Comparison of ENCODE assay signal across 26 cellular contexts in genomic region chr19:13134626-13135025, GRCh38. TPM values are rescaled to one million over a fixed set of nuclear protein-coding genes. Genes with fewer than 3 reads are reported as not detected.
A peak's percentile ranks its signal among the peaks of the same experiment; 100 is the strongest.
DNase-seq lines count a peak whose midpoint lies in the region; ATAC-seq and TF ChIP-seq lines count a peak whose summit lies in the region.
"Had no signal": no experiment of that assay in that cellular context is flagged by ENCODE, and none has a peak within 500 bp of the region (broad histone marks: within the 10 kb centered on the region; RNA-seq: fewer than 3 reads in every experiment).

No MANE protein-coding gene starts in this region.

- CTCF ChIA-PET in activated CD4-positive, alpha-beta T cell treated with anti-CD3 and anti-CD28 coated beads for 36 hours (lab: Charles Lee) = interaction anchor here (0.5 to 1.0 kb wide), 3 partner anchors 20 to 1363 kb away, joined by 4 read pairs; no protein-coding TSS in a partner anchor

- H3K27ac ChIP-seq in lower lobe of right lung (peak overlapping the region; percentile 61), thyroid gland (peak overlapping the region; percentile 66 to 78 (median 68))
- H3K27ac ChIP-seq: neural progenitor cell, prostate gland had no signal

- no peak overlapping the region for H3K4me3 Mint-ChIP-seq in endothelial cell (ENCODE audit: unreplicated experiment)
- H3K4me3 Mint-ChIP-seq in osteocyte (ENCODE audit: unreplicated experiment) = no peak overlapping the region
- no peak overlapping the region for H3K4me3 Mint-ChIP-seq in activated CD4-positive, alpha-beta T cell treated with anti-CD3 and anti-CD28 coated beads for 36 hours
- H3K4me3 Mint-ChIP-seq: brain; effector memory CD8-positive, alpha-beta T cell; neural progenitor cell; T-helper 17 cell had no signal

- H3K4me3 ChIP-seq in lower lobe of right lung = no peak overlapping the region
- H3K4me3 ChIP-seq in thyroid gland (replicated peaks in 1 of 3) = no peak overlapping the region
- H3K4me3 ChIP-seq: neural progenitor cell, prostate gland, smooth muscle cell had no signal

- H3K9me3 Mint-ChIP-seq in endothelial cell (ENCODE audit: unreplicated experiment) (no peaks in the 10 kb centered on the region), osteocyte (ENCODE audit: unreplicated experiment) (no peaks in the 10 kb centered on the region)
- no peaks in the 10 kb centered on the region for H3K9me3 Mint-ChIP-seq in activated CD4-positive, alpha-beta T cell treated with anti-CD3 and anti-CD28 coated beads for 36 hours (ENCODE audit: low read depth)
- H3K9me3 Mint-ChIP-seq: brain; effector memory CD8-positive, alpha-beta T cell; neural progenitor cell had no signal

- POLR2A ChIA-PET in activated CD4-positive, alpha-beta T cell treated with anti-CD3 and anti-CD28 coated beads for 36 hours (lab: Charles Lee) = no interaction called here

- peaks cover 10% of the 10 kb centered on the region for H3K4me1 Mint-ChIP-seq in endothelial cell (ENCODE audit: unreplicated experiment)
- H3K4me1 Mint-ChIP-seq in osteocyte (ENCODE audit: unreplicated experiment) = peaks cover 8% of the 10 kb centered on the region
- H3K4me1 Mint-ChIP-seq in activated CD4-positive, alpha-beta T cell treated with anti-CD3 and anti-CD28 coated beads for 36 hours = peaks cover 34% of the 10 kb centered on the region
- H3K4me1 Mint-ChIP-seq: brain, neural progenitor cell had no signal

- H3K4me1 ChIP-seq in lower lobe of right lung (peaks cover 17% of the 10 kb centered on the region), thyroid gland (peaks cover 8 to 22% of the 10 kb centered on the region in 2 donors)
- H3K4me1 ChIP-seq: neural progenitor cell, prostate gland had no signal

- H3K9me3 ChIP-seq in lower lobe of right lung (no peaks in the 10 kb centered on the region), thyroid gland (no peaks in the 10 kb centered on the region)
- H3K9me3 ChIP-seq: prostate gland, SK-N-SH had no signal

- ATAC-seq in Right ventricle myocardium inferior = peak; percentile 84
- ATAC-seq in lower lobe of right lung = peak; percentile 92 to 94
- no peak for ATAC-seq in activated CD4-positive, alpha-beta T cell treated with anti-CD3 and anti-CD28 coated beads for 36 hours
- ATAC-seq: effector memory CD8-positive, alpha-beta T cell; esophagus mucosa; T-helper 17 cell had no signal

- TF ChIP-seq POLR2A in thyroid gland (IDR thresholded peaks at IDR 0.05) = peak in 1 of 2 donors; percentile 33

- no peak for DNase-seq in Right ventricle myocardium inferior (ENCODE audit: missing footprints)
- no peak for DNase-seq in cardiac septum (ENCODE audit: low spot score)
- no peak for DNase-seq in endothelial cell (ENCODE audit: low spot score)
- peak; percentile 65 for DNase-seq in lower lobe of right lung
- peak; percentile 82 to 87 for DNase-seq in thyroid gland
- no peak for DNase-seq in osteocyte (ENCODE audit: extremely low spot score, unreplicated experiment)
- no peak for DNase-seq in NK-92 (lab: John Stamatoyannopoulos, UW; ENCODE audit: unreplicated experiment)
- no peak for DNase-seq in activated CD4-positive, alpha-beta T cell treated with anti-CD3 and anti-CD28 coated beads for 36 hours
- DNase-seq: ACHN; activated CD4-positive, alpha-beta T cell treated with anti-CD3 and anti-CD28 coated beads for 4 hours; DMS79 treated with DMSO at 0.1 percent for 48 hours; effector memory CD8-positive, alpha-beta T cell; foreskin melanocyte; hippocampal formation; Karpas-422; NCI-H2171; NCI-H526; RPMI8226; SK-N-SH; stimulated activated CD4-positive, alpha-beta T cell treated with anti-CD3 and anti-CD28 coated beads, Interleukin-2, amount 100 ng/mL, for 24 hours; T-helper 17 cell had no signal

- H3K27ac Mint-ChIP-seq in endothelial cell (ENCODE audit: unreplicated experiment) = peak overlapping the region; percentile 57
- H3K27ac Mint-ChIP-seq in osteocyte (ENCODE audit: unreplicated experiment) = no peak overlapping the region
- H3K27ac Mint-ChIP-seq in activated CD4-positive, alpha-beta T cell treated with anti-CD3 and anti-CD28 coated beads for 36 hours = no peak overlapping the region
- H3K27ac Mint-ChIP-seq: brain; effector memory CD8-positive, alpha-beta T cell; neural progenitor cell; T-helper 17 cell had no signal

- H3K27me3 ChIP-seq in lower lobe of right lung (ENCODE audit: low read depth) = no peaks in the 10 kb centered on the region
- H3K27me3 ChIP-seq in thyroid gland = no peaks in the 10 kb centered on the region
- H3K27me3 ChIP-seq: neural progenitor cell had no signal

- H3K36me3 Mint-ChIP-seq in endothelial cell (ENCODE audit: low read depth, unreplicated experiment) = peaks cover 14% of the 10 kb centered on the region
- H3K36me3 Mint-ChIP-seq in osteocyte (ENCODE audit: unreplicated experiment) = peaks cover 7% of the 10 kb centered on the region
- peaks cover 27% of the 10 kb centered on the region for H3K36me3 Mint-ChIP-seq in activated CD4-positive, alpha-beta T cell treated with anti-CD3 and anti-CD28 coated beads for 36 hours (ENCODE audit: low read depth)

- intact Hi-C loops in Right ventricle myocardium inferior (cut with DNase I) (no loop called here), cardiac septum (cut with DNase I) (no loop called here), lower lobe of right lung (cut with DNase I) (no loop called here), thyroid gland (cut with DNase I) (no loop called here)
- intact Hi-C loops in activated CD4-positive, alpha-beta T cell treated with anti-CD3 and anti-CD28 coated beads for 36 hours (cut with DNase I, micrococcal nuclease) = no loop called here

- H3K27me3 Mint-ChIP-seq in endothelial cell (ENCODE audit: unreplicated experiment) = peaks cover 6% of the 10 kb centered on the region
- no peaks in the 10 kb centered on the region for H3K27me3 Mint-ChIP-seq in osteocyte (ENCODE audit: unreplicated experiment)
- no peaks in the 10 kb centered on the region for H3K27me3 Mint-ChIP-seq in activated CD4-positive, alpha-beta T cell treated with anti-CD3 and anti-CD28 coated beads for 36 hours
- H3K27me3 Mint-ChIP-seq: effector memory CD8-positive, alpha-beta T cell; T-helper 17 cell had no signal

- peaks cover 44% of the 10 kb centered on the region for H3K36me3 ChIP-seq in lower lobe of right lung
- peaks cover 27 to 33% of the 10 kb centered on the region in 2 donors for H3K36me3 ChIP-seq in thyroid gland
- H3K36me3 ChIP-seq: neural progenitor cell, prostate gland had no signal

- TF ChIP-seq CTCF in endothelial cell (IDR thresholded peaks at IDR 0.05; ENCODE audit: unreplicated experiment) = no peak
- no peak for TF ChIP-seq CTCF in lower lobe of right lung (IDR thresholded peaks at IDR 0.05)
- TF ChIP-seq CTCF in thyroid gland (IDR thresholded peaks at IDR 0.05) = no peak
- no peak for TF ChIP-seq CTCF in osteocyte (IDR thresholded peaks at IDR 0.05)

- 58 to 64% methylated on average over 3 of the region's 3 CpGs for WGBS in thyroid gland, 2 donors

RNA-seq across cellular contexts. Expression of gene STX10, which starts 15.5 kb away (rescaled TPM):
- total RNA-seq in Right ventricle myocardium inferior = 34.5 TPM
- total RNA-seq in cardiac septum = 25.7 TPM
- total RNA-seq in endothelial cell (ENCODE audit: unreplicated experiment) = 31.8 TPM
- total RNA-seq in lower lobe of right lung = 82.7 TPM
- total RNA-seq in thyroid gland = 10 to 100 TPM; 39.2 to 91.9 (median 56.5) TPM
- 48.5 and 50.5 TPM in 2 replicates for total RNA-seq in osteocyte
- 10 to 100 TPM; 64.8 to 71.4 TPM for total RNA-seq in activated CD4-positive, alpha-beta T cell treated with anti-CD3 and anti-CD28 coated beads for 36 hours

RNA-seq across cellular contexts. Expression of gene IER2, which starts 15.6 kb away (rescaled TPM):
- 18.8 TPM for total RNA-seq in Right ventricle myocardium inferior
- total RNA-seq in cardiac septum = 28.4 TPM
- total RNA-seq in endothelial cell (ENCODE audit: unreplicated experiment) = 115 TPM
- 80.2 TPM for total RNA-seq in lower lobe of right lung
- 100 to 1,000 TPM in 1 of 4 donors, 10 to 100 TPM in 3; 55.0 to 139 (median 65.9) TPM for total RNA-seq in thyroid gland
- total RNA-seq in osteocyte = 109 and 148 TPM in 2 replicates
- 100 to 1,000 TPM; 109 to 118 TPM for total RNA-seq in activated CD4-positive, alpha-beta T cell treated with anti-CD3 and anti-CD28 coated beads for 36 hours

RNA-seq across cellular contexts. Expression of gene NACC1, which starts 16.6 kb away (rescaled TPM):
- total RNA-seq in Right ventricle myocardium inferior (54.0 TPM), cardiac septum (33.8 TPM), endothelial cell (ENCODE audit: unreplicated experiment) (112 TPM), lower lobe of right lung (35.2 TPM), thyroid gland (10 to 100 TPM; 16.9 to 67.7 (median 43.0) TPM), osteocyte (40.4 and 45.1 TPM in 2 replicates)
- total RNA-seq in activated CD4-positive, alpha-beta T cell treated with anti-CD3 and anti-CD28 coated beads for 36 hours = 10 to 100 TPM; 77.5 to 84.5 TPM

RNA-seq across cellular contexts. Expression of gene TRMT1, which starts 18.1 kb away (rescaled TPM):
- 21.1 TPM for total RNA-seq in Right ventricle myocardium inferior
- total RNA-seq in cardiac septum = 17.5 TPM
- total RNA-seq in endothelial cell (ENCODE audit: unreplicated experiment) = 54.2 TPM
- 29.3 TPM for total RNA-seq in lower lobe of right lung
- total RNA-seq in thyroid gland = 10 to 100 TPM; 23.9 to 31.3 (median 29.1) TPM
- 37.4 and 43.1 TPM in 2 replicates for total RNA-seq in osteocyte
- total RNA-seq in activated CD4-positive, alpha-beta T cell treated with anti-CD3 and anti-CD28 coated beads for 36 hours = 10 to 100 TPM; 73.0 to 96.1 TPM

RNA-seq across cellular contexts. Expression of gene LYL1, which starts 32.0 kb away (rescaled TPM):
- 9.4 TPM for total RNA-seq in Right ventricle myocardium inferior
- total RNA-seq in cardiac septum = 9.4 TPM
- 68.6 TPM for total RNA-seq in endothelial cell (ENCODE audit: unreplicated experiment)
- 27.2 TPM for total RNA-seq in lower lobe of right lung
- total RNA-seq in thyroid gland = 10 to 100 TPM in 1 of 4 donors, 1 to 10 TPM in 3; 4.2 to 10.9 (median 7.7) TPM
- total RNA-seq in osteocyte = not detected in 2 replicates
- 1 to 10 TPM; 2.0 to 2.5 TPM for total RNA-seq in activated CD4-positive, alpha-beta T cell treated with anti-CD3 and anti-CD28 coated beads for 36 hours

Comparison
In these comparisons a context has a peak if more than half of its experiments do, and no peak if none do; other contexts are left out.
1. DNase-seq: peak in lower lobe of right lung (single experiment) and thyroid gland (2 of 2); none in Right ventricle myocardium inferior (single experiment), cardiac septum (single experiment), endothelial cell (single experiment), osteocyte (single experiment), NK-92 (single experiment) and activated CD4-positive, alpha-beta T cell treated with anti-CD3 and anti-CD28 coated beads for 36 hours (single experiment).